In the genomic region with DNA sequence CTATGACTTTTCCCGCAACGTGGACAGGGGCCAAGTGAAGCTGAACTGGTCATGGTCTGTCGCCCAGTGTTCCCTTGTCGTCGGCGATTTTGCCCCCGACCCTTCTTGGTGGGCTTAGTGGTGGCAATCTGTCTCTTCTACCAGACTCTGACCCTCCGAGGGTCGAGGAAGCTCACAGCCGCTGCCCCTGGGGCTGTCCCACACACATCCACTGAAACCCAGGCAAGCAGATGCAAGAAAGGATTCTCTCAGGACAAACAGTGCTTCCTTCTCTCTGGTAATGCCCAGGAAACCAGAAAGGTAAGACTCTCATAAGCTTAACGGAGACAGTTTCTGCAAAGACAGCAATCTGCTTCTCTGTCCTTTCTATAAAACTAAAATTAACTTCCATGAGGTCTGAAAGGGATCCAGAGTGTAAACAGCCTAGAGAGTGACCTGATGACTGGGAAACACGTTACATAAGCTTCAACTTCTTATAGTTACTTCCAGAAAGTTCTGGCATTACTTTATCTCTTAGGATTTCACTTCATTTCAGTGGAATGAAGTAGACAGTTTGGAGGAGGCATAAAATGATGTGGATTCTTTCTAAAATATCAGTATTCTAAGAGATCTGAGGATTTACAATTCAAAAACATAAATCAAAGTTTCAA, we compare ENCODE assay signal across 10 cellular contexts. TPM values are rescaled to one million over a fixed set of nuclear protein-coding genes. Genes with fewer than 3 reads are reported as not detected.
DNase-seq lines count a peak whose midpoint lies in the region; ATAC-seq and TF ChIP-seq lines count a peak whose summit lies in the region.
"Had no signal": no experiment of that assay in that cellular context is flagged by ENCODE, and none has a peak within 500 bp of the region (broad histone marks: within the 10 kb centered on the region; RNA-seq: fewer than 3 reads in every experiment).

No MANE protein-coding gene starts in this region.

- H3K9ac ChIP-seq in skeletal muscle satellite cell (ENCODE audit: low read depth, low read length), result peak overlapping the region; percentile 87

- no peaks in the 10 kb centered on the region for H3K9me3 ChIP-seq in skeletal muscle satellite cell (replicated peaks; ENCODE audit: low read length)

- peaks cover 22% of the 10 kb centered on the region for H3K4me1 Mint-ChIP-seq in brain

- peaks cover 17% of the 10 kb centered on the region for H3K27me3 Mint-ChIP-seq in brain

- no peaks in the 10 kb centered on the region for H3K27me3 ChIP-seq in skeletal muscle satellite cell (ENCODE audit: control insufficient read depth, insufficient read depth, low read length)

- peak overlapping the region in 3 of 5 experiments; percentile 39 to 90 (median 85) for H3K27ac Mint-ChIP-seq in brain

- DNase-seq in G401 (ENCODE audit: low spot score), result peak; percentile 18
- DNase-seq in left lobe of liver (ENCODE audit: low spot score), result peak; percentile 58
- no peak for DNase-seq in epidermal melanocyte (ENCODE audit: insufficient read length, low spot score)
- no peak for DNase-seq in central memory CD4-positive, alpha-beta T cell
- no peak for DNase-seq in SHP77 (lab: John Stamatoyannopoulos, UW)
- no peak for DNase-seq in AG08395 (ENCODE audit: low spot score)
- DNase-seq: NCI-H524 treated with DMSO at 0.1 percent for 48 hours had no signal

- H3K9me3 Mint-ChIP-seq in brain, result no peaks in the 10 kb centered on the region
- H3K9me3 Mint-ChIP-seq: central memory CD8-positive, alpha-beta T cell had no signal

- H3K4me2 ChIP-seq in skeletal muscle satellite cell (ENCODE audit: low read length), result peak overlapping the region; percentile 88

- H3K4me3 Mint-ChIP-seq in brain, result peak overlapping the region in 3 of 5 experiments; percentile 89 to 93 (median 89)

- in situ Hi-C loops in G401 (cut with HindIII; ENCODE audit: low sequenced_read_pairs), result no loop called here

- no peaks in the 10 kb centered on the region for H3K36me3 ChIP-seq in skeletal muscle satellite cell (ENCODE audit: insufficient read depth, low read length)

- peaks cover 44% of the 10 kb centered on the region for H3K4me1 ChIP-seq in skeletal muscle satellite cell (ENCODE audit: control insufficient read depth, insufficient read depth, low read length)

- TF ChIP-seq CTCF in brain (conservative IDR thresholded peaks at IDR 0.05), result no peak

- peak overlapping the region; percentile 70 for H3K4me3 ChIP-seq in skeletal muscle satellite cell (ENCODE audit: low read length)

- H3K36me3 Mint-ChIP-seq in brain, result no peaks in the 10 kb centered on the region

- peak; percentile 20 for ATAC-seq in left lobe of liver

RNA-seq across cellular contexts. Expression of gene CPED1, which starts 1.2 kb away (rescaled TPM):
- 21.5 and 30.7 TPM in 2 replicates for total RNA-seq in G401 (2014; rRNA removed; shearing (Covaris generic))
- 0.22 TPM for polyA plus RNA-seq in brain (ENCODE audit: insufficient read depth, low read depth, low replicate concordance)
- total RNA-seq in left lobe of liver, result 34.6 TPM
- 28.6 and 29.9 TPM in 2 replicates for total RNA-seq in skeletal muscle satellite cell (2012; rRNA removed)

RNA-seq across cellular contexts. Expression of gene ING3, which starts 39.1 kb away (rescaled TPM):
- 8.5 and 18.9 TPM in 2 replicates for total RNA-seq in G401 (2014; rRNA removed; shearing (Covaris generic))
- polyA plus RNA-seq in brain (ENCODE audit: insufficient read depth, low read depth, low replicate concordance), result 6.8 TPM
- 5.4 TPM for total RNA-seq in left lobe of liver
- total RNA-seq in skeletal muscle satellite cell (2012; rRNA removed), result 7.2 and 9.4 TPM in 2 replicates

Comparison
In these comparisons a context has a peak if more than half of its experiments do, and no peak if none do; other contexts are left out.
1. DNase-seq: peak in G401 (single experiment) and left lobe of liver (single experiment); none in epidermal melanocyte (single experiment), central memory CD4-positive, alpha-beta T cell (single experiment), SHP77 (0 of 2) and AG08395 (single experiment).